ENCODE assay signal across 8 cellular contexts in the genomic region with DNA sequence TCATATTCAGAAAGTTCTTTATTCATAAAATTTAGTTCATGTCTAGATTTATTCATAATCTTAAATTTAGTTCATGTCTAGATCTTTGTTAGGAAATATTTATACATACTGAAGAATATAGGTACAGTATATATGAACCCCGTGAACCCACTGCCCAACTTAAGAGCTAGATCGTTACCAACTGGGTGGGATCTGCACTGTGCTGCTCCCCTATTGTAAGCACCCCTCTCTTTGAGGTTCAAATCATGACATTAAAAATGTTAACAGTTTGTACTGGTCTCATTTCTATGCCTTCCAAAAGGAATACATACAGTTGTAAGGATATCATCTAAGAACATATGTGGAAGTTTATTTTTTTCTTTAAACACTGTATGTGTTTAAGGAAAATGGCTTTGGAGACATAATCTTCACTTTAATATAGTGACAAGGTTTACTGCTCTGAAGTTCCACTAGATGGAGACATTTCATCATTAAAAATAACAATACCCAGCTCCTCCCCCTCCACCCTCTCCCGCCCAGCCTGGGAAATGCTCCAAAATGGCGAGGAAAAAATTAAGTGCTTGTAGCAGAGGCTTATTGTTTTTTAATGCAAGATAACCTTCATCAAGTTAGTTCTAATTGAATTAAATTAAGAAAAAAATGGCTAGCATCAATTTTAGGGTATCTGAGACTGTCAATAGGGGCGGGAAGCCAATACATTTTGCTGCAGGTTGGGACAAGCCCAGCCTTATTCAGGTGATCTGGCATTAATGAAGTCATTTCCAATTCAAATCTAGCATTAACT.
DNase-seq lines count a peak whose midpoint lies in the region; ATAC-seq and TF ChIP-seq lines count a peak whose summit lies in the region.

No MANE protein-coding gene starts in this region.

- H3K79me2 ChIP-seq in DOHH2 (ENCODE audit: control insufficient read depth, low read length) = no peaks in the 10 kb centered on the region
- peaks cover 2% of the 10 kb centered on the region for H3K79me2 ChIP-seq in osteoblast (ENCODE audit: insufficient read depth, low read length)

- H3K36me3 ChIP-seq in DOHH2 (ENCODE audit: control insufficient read depth, low read length) = no peaks in the 10 kb centered on the region
- peaks cover 0 to 7% (median 0%) of the 10 kb centered on the region in 3 donors for H3K36me3 ChIP-seq in Peyer's patch
- peaks cover 32% of the 10 kb centered on the region for H3K36me3 ChIP-seq in osteoblast (ENCODE audit: insufficient read depth, low read length)
- H3K36me3 ChIP-seq in vagina = peaks cover 0 to 7% of the 10 kb centered on the region in 2 donors

- H3K4me3 ChIP-seq in DOHH2 (ENCODE audit: low read length) = peak overlapping the region; percentile 37
- no peak overlapping the region for H3K4me3 ChIP-seq in Peyer's patch
- H3K4me3 ChIP-seq in foreskin fibroblast (ENCODE audit: low read depth in 1 of 2, low read length in 2 of 2) = no peak overlapping the region
- no peak overlapping the region for H3K4me3 ChIP-seq in osteoblast (ENCODE audit: insufficient read depth, low read length)
- no peak overlapping the region for H3K4me3 ChIP-seq in vagina

- TF ChIP-seq CTCF in DOHH2 (IDR thresholded peaks at IDR 0.05; ENCODE audit: low read depth, low read length, poor library complexity, severe bottlenecking) (peak; percentile 77), Peyer's patch (IDR thresholded peaks at IDR 0.05) (peak; percentile 70 to 90 (median 88)), foreskin fibroblast (IDR thresholded peaks at IDR 0.05; ENCODE audit: low read depth, low read length) (peak; percentile 49), osteoblast (IDR thresholded peaks at IDR 0.05; ENCODE audit: extremely low read depth, low read depth, low read length) (peak; percentile 68), vagina (IDR thresholded peaks at IDR 0.05) (peak; percentile 75 to 91 (median 77))

- H3K27ac ChIP-seq in DOHH2 (ENCODE audit: low read depth, low read length) = no peak overlapping the region
- H3K27ac ChIP-seq in Peyer's patch = peak overlapping the region in 2 of 4 donors; percentile 15 to 23
- peak overlapping the region; percentile 45 for H3K27ac ChIP-seq in osteoblast (ENCODE audit: low read depth, low read length)
- peak overlapping the region; percentile 56 for H3K27ac ChIP-seq in vagina

- H3F3A ChIP-seq in DOHH2 (ENCODE audit: control insufficient read depth, insufficient read depth) = no peaks in the 10 kb centered on the region

- H2AFZ ChIP-seq in osteoblast (ENCODE audit: low read length) = no peak overlapping the region

- in situ Hi-C loops in KBM-7 (cut with MboI; ENCODE audit: low pct_unique_long_range_greater_than_20kb, low sequenced_read_pairs) = loop anchor here (10.0 kb wide), 1 partner anchor 325 kb away; no protein-coding TSS in a partner anchor

- ATAC-seq in GM21576 (IDR thresholded peaks at IDR 0.05; ENCODE audit: unreplicated experiment) = peak; percentile 85

- TF ChIP-seq POLR2A in Peyer's patch (IDR thresholded peaks at IDR 0.05) (no peak), vagina (IDR thresholded peaks at IDR 0.05) (no peak)

- H3K4me1 ChIP-seq in DOHH2 (ENCODE audit: control insufficient read depth, low read length) = peaks cover 4% of the 10 kb centered on the region
- H3K4me1 ChIP-seq in Peyer's patch = peaks cover 0 to 26% (median 1%) of the 10 kb centered on the region in 4 donors
- peaks cover 7% of the 10 kb centered on the region for H3K4me1 ChIP-seq in osteoblast (ENCODE audit: insufficient read depth, low read length)
- H3K4me1 ChIP-seq in vagina = peaks cover 34% of the 10 kb centered on the region

- H3K27me3 ChIP-seq in DOHH2 (ENCODE audit: control insufficient read depth, low read length) = no peaks in the 10 kb centered on the region
- H3K27me3 ChIP-seq in Peyer's patch = no peaks in the 10 kb centered on the region
- no peaks in the 10 kb centered on the region for H3K27me3 ChIP-seq in osteoblast (ENCODE audit: insufficient read depth, low read length)
- H3K27me3 ChIP-seq in vagina = no peaks in the 10 kb centered on the region

- H3K9me2 ChIP-seq in DOHH2 (replicated peaks; ENCODE audit: control insufficient read depth, low read length) = no peaks in the 10 kb centered on the region

- intact Hi-C loops in vagina (cut with DNase I) = loop anchor here (5.0 kb wide), 3 partner anchors 162 to 332 kb away; a partner anchor contains a TSS

- H3K9me3 ChIP-seq in DOHH2 (ENCODE audit: control insufficient read depth, insufficient read depth, low read length) (no peaks in the 10 kb centered on the region), Peyer's patch (no peaks in the 10 kb centered on the region), osteoblast (ENCODE audit: low read depth, low read length) (no peaks in the 10 kb centered on the region), vagina (no peaks in the 10 kb centered on the region)

- H4K20me1 ChIP-seq in DOHH2 (ENCODE audit: control insufficient read depth, insufficient read depth, low read depth, low read length) = no peaks in the 10 kb centered on the region
- H4K20me1 ChIP-seq in osteoblast (ENCODE audit: insufficient read depth, low read length) = no peaks in the 10 kb centered on the region

- DNase-seq in KBM-7 (peak; percentile 70), Peyer's patch (peak in 2 of 3 donors; percentile 38 to 72), foreskin fibroblast (peak; percentile 67 to 88), osteoblast (ENCODE audit: insufficient read length, low spot score, missing footprints) (peak; percentile 76), vagina (ENCODE audit: extremely low spot score in 2 of 2) (peak in 1 of 2 donors; percentile 82)
- DNase-seq in activated effector memory CD4-positive, alpha-beta T cell treated with Interleukin-2 at 50 U/mL for 16 hours = peak; percentile 39

- peak overlapping the region; percentile 56 for H3K4me2 ChIP-seq in DOHH2 (ENCODE audit: low read length)
- H3K4me2 ChIP-seq in osteoblast (ENCODE audit: insufficient read depth, low read length) = peak overlapping the region; percentile 49
